ENCODE assay signal across 10 cellular contexts in genomic region chr17:77527836-77528505, GRCh38.
DNase-seq lines count a peak whose midpoint lies in the region; FAIRE-seq and TF ChIP-seq lines count a peak whose summit lies in the region.
"Had no signal": no experiment of that assay in that cellular context is flagged by ENCODE, and none has a peak within 500 bp of the region (broad histone marks: within the 10 kb centered on the region; RNA-seq: fewer than 3 reads in every experiment).

No MANE protein-coding gene starts in this region.

- peaks cover 0 to 12% (median 4%) of the 10 kb centered on the region in 4 donors for H3K4me1 ChIP-seq in tibial nerve

- peak overlapping the region in 55 of 59 donors; percentile 32 to 98 (median 85) for H3K27ac ChIP-seq in dorsolateral prefrontal cortex
- no peak overlapping the region for H3K27ac ChIP-seq in tibial nerve

- peaks cover 25% of the 10 kb centered on the region for H3K27me3 Mint-ChIP-seq in osteocyte (ENCODE audit: unreplicated experiment)

- TF ChIP-seq EP300 in tibial nerve (IDR thresholded peaks at IDR 0.05), result no peak

- no peak overlapping the region for H3K27ac Mint-ChIP-seq in osteocyte (ENCODE audit: unreplicated experiment)

- peak overlapping the region; percentile 40 for H3K4me3 Mint-ChIP-seq in osteocyte (ENCODE audit: unreplicated experiment)

- DNase-seq in DMS79 treated with DMSO at 0.1 percent for 48 hours (lab: John Stamatoyannopoulos, UW), result peak; percentile 14
- no peak for DNase-seq in DMS79 (lab: John Stamatoyannopoulos, UW)
- peak; percentile 49 for DNase-seq in NCI-H1694 treated with DMSO at 0.1 percent for 48 hours (lab: John Stamatoyannopoulos, UW)
- peak in 2 of 10 donors; percentile 23 to 37 for DNase-seq in dorsolateral prefrontal cortex
- DNase-seq in osteocyte (ENCODE audit: extremely low spot score, unreplicated experiment), result no peak
- DNase-seq in GM12892 (ENCODE audit: insufficient read length), result no peak
- DNase-seq in DMS153 (lab: John Stamatoyannopoulos, UW), result no peak
- no peak for DNase-seq in tibial nerve (ENCODE audit: low spot score in 2 of 2)
- DNase-seq: kidney, SHP77 treated with DMSO at 0.1 percent for 48 hours had no signal

- peaks cover 4% of the 10 kb centered on the region for H3K4me1 Mint-ChIP-seq in osteocyte (ENCODE audit: unreplicated experiment)

- intact Hi-C loops in dorsolateral prefrontal cortex (cut with DNase I), result no loop called here

- TF ChIP-seq POLR2A in GM12892 (IDR thresholded peaks at IDR 0.05; ENCODE audit: low read depth, low read length), result no peak
- TF ChIP-seq POLR2A in tibial nerve (IDR thresholded peaks at IDR 0.05), result no peak

- no peaks in the 10 kb centered on the region for H3K9me3 Mint-ChIP-seq in osteocyte (ENCODE audit: unreplicated experiment)

- TF ChIP-seq CTCF in dorsolateral prefrontal cortex (IDR thresholded peaks at IDR 0.05 in 54 of 56, conservative IDR thresholded peaks at IDR 0.05 in 2 of 56; ENCODE audit: low read depth in 1 of 56, partially characterized antibody in 56 of 56) (no peak), osteocyte (IDR thresholded peaks at IDR 0.05) (no peak), tibial nerve (IDR thresholded peaks at IDR 0.05) (no peak)

- WGBS in tibial nerve, 2 donors, result 54 to 57% methylated on average over 23 of the region's 23 CpGs

- H3K4me3 ChIP-seq in dorsolateral prefrontal cortex (peak overlapping the region; percentile 24 to 70 (median 54)), tibial nerve (peak overlapping the region in 2 of 4 donors; percentile 11 to 34)

- H3K9me3 ChIP-seq in tibial nerve, result peaks cover 0 to 5% (median 0%) of the 10 kb centered on the region in 4 donors

- no peaks in the 10 kb centered on the region for H3K36me3 ChIP-seq in tibial nerve

- no peak for FAIRE-seq in GM12892 (lab: Jason Lieb, UNC)
- FAIRE-seq: kidney had no signal

- H3K36me3 Mint-ChIP-seq in osteocyte (ENCODE audit: unreplicated experiment), result no peaks in the 10 kb centered on the region

- H3K27me3 ChIP-seq in dorsolateral prefrontal cortex (peaks cover 0 to 24% (median 0%) of the 10 kb centered on the region in 45 donors), tibial nerve (peaks cover 0 to 32% of the 10 kb centered on the region in 2 donors)

Comparison
In these comparisons a context has a peak if more than half of its experiments do, and no peak if none do; other contexts are left out.
1. DNase-seq: peak in DMS79 treated with DMSO at 0.1 percent for 48 hours (single experiment) and NCI-H1694 treated with DMSO at 0.1 percent for 48 hours (single experiment); none in DMS79 (single experiment), osteocyte (single experiment), GM12892 (single experiment), DMS153 (single experiment) and tibial nerve (0 of 2).
2. H3K27ac ChIP-seq: peak in dorsolateral prefrontal cortex (55 of 59); none in tibial nerve (0 of 4).